Comparison of ENCODE assay signal across 8 cellular contexts in genomic region chr18:77765468-77765867, GRCh38.
DNase-seq lines count a peak whose midpoint lies in the region; ATAC-seq, FAIRE-seq and TF ChIP-seq lines count a peak whose summit lies in the region.

No MANE protein-coding gene starts in this region.

- H3K4me1 ChIP-seq in pancreas (no peaks in the 10 kb centered on the region), tibial artery (no peaks in the 10 kb centered on the region)

- intact Hi-C loops in pancreas (cut with DNase I): no loop called here
- intact Hi-C loops in tibial artery (cut with DNase I; ENCODE audit: low total_unique reads): no loop called here

- H3K4me1 Mint-ChIP-seq in activated T-cell treated with anti-CD3 and anti-CD28 coated beads, Interleukin-2, amount 50 U/mL, for 72 hours (ENCODE audit: low read depth): no peaks in the 10 kb centered on the region
- peaks cover 1% of the 10 kb centered on the region for H3K4me1 Mint-ChIP-seq in activated T-cell treated with anti-CD3 and anti-CD28 coated beads, Interleukin-2, amount 50 U/mL, for 24 hours (ENCODE audit: low read depth)

- DNase-seq in activated T-cell treated with anti-CD3 and anti-CD28 coated beads, Interleukin-2, amount 50 U/mL, for 72 hours: peak; percentile 6 to 10
- DNase-seq in activated T-cell treated with anti-CD3 and anti-CD28 coated beads, Interleukin-2, amount 50 U/mL, for 24 hours: no peak
- DNase-seq in NCI-H1930 (lab: John Stamatoyannopoulos, UW) (peak; percentile 47 to 73), astrocyte of the spinal cord (ENCODE audit: low read depth, low spot score) (peak; percentile 2), pancreas (peak in 1 of 6 donors; percentile 18), tibial artery (no peak)
- no peak for DNase-seq in activated CD8-positive, alpha-beta memory T cell treated with anti-CD3 and anti-CD28 coated beads, Interleukin-2, amount 50 U/mL, for 4 hours

- 7 to 8% methylated on average over 9 of the region's 9 CpGs for WGBS in pancreas, 2 donors

- H3K9me3 Mint-ChIP-seq in activated T-cell treated with anti-CD3 and anti-CD28 coated beads, Interleukin-2, amount 50 U/mL, for 72 hours: peaks cover 0 to 2% of the 10 kb centered on the region in 2 donors
- H3K9me3 Mint-ChIP-seq in activated T-cell treated with anti-CD3 and anti-CD28 coated beads, Interleukin-2, amount 50 U/mL, for 24 hours: no peaks in the 10 kb centered on the region

- H3K9me3 ChIP-seq in pancreas: no peaks in the 10 kb centered on the region
- no peaks in the 10 kb centered on the region for H3K9me3 ChIP-seq in tibial artery

- H3K4me3 ChIP-seq in astrocyte of the spinal cord (ENCODE audit: low read depth, low read length): no peak overlapping the region
- H3K4me3 ChIP-seq in pancreas: no peak overlapping the region
- H3K4me3 ChIP-seq in tibial artery: no peak overlapping the region

- no peak for FAIRE-seq in pancreas (lab: Jason Lieb, UNC)

- H3K27ac Mint-ChIP-seq in activated T-cell treated with anti-CD3 and anti-CD28 coated beads, Interleukin-2, amount 50 U/mL, for 72 hours: no peak overlapping the region
- no peak overlapping the region for H3K27ac Mint-ChIP-seq in activated T-cell treated with anti-CD3 and anti-CD28 coated beads, Interleukin-2, amount 50 U/mL, for 24 hours

- H3K4me3 Mint-ChIP-seq in activated T-cell treated with anti-CD3 and anti-CD28 coated beads, Interleukin-2, amount 50 U/mL, for 72 hours: no peak overlapping the region
- no peak overlapping the region for H3K4me3 Mint-ChIP-seq in activated T-cell treated with anti-CD3 and anti-CD28 coated beads, Interleukin-2, amount 50 U/mL, for 24 hours

- no peaks in the 10 kb centered on the region for H3K36me3 Mint-ChIP-seq in activated T-cell treated with anti-CD3 and anti-CD28 coated beads, Interleukin-2, amount 50 U/mL, for 72 hours (ENCODE audit: insufficient read depth in 2 of 2)
- H3K36me3 Mint-ChIP-seq in activated T-cell treated with anti-CD3 and anti-CD28 coated beads, Interleukin-2, amount 50 U/mL, for 24 hours (ENCODE audit: low read depth): no peaks in the 10 kb centered on the region

- no peak overlapping the region for H3K27ac ChIP-seq in pancreas
- no peak overlapping the region for H3K27ac ChIP-seq in tibial artery

- H3K27me3 Mint-ChIP-seq in activated T-cell treated with anti-CD3 and anti-CD28 coated beads, Interleukin-2, amount 50 U/mL, for 72 hours (ENCODE audit: low read depth): peaks cover 24% of the 10 kb centered on the region
- peaks cover 25% of the 10 kb centered on the region for H3K27me3 Mint-ChIP-seq in activated T-cell treated with anti-CD3 and anti-CD28 coated beads, Interleukin-2, amount 50 U/mL, for 24 hours

- H3K36me3 ChIP-seq in pancreas (no peaks in the 10 kb centered on the region), tibial artery (no peaks in the 10 kb centered on the region)

- in situ Hi-C loops in astrocyte of the spinal cord (cut with HindIII; ENCODE audit: low sequenced_read_pairs): no loop called here

- peak; percentile 1 for TF ChIP-seq CTCF in astrocyte of the spinal cord (IDR thresholded peaks at IDR 0.05; ENCODE audit: low read depth, low read length)
- TF ChIP-seq CTCF in pancreas (IDR thresholded peaks at IDR 0.05): no peak
- TF ChIP-seq CTCF in tibial artery (IDR thresholded peaks at IDR 0.05): peak in 1 of 2 experiments; percentile 8

- ATAC-seq in activated T-cell treated with anti-CD3 and anti-CD28 coated beads, Interleukin-2, amount 50 U/mL, for 72 hours (replicated peaks in 1 of 2): no peak
- ATAC-seq in pancreas (peak in 3 of 4 donors; percentile 37 to 64 (median 57)), HG03095 (IDR thresholded peaks at IDR 0.05; ENCODE audit: unreplicated experiment) (no peak)

- H3K27me3 ChIP-seq in pancreas (peaks cover 0 to 19% (median 7%) of the 10 kb centered on the region in 4 donors), tibial artery (no peaks in the 10 kb centered on the region)

Comparison
In these comparisons a context has a peak if more than half of its experiments do, and no peak if none do; other contexts are left out.
1. DNase-seq: peak in activated T-cell treated with anti-CD3 and anti-CD28 coated beads, Interleukin-2, amount 50 U/mL, for 72 hours (2 of 2), NCI-H1930 (2 of 2) and astrocyte of the spinal cord (single experiment); none in activated T-cell treated with anti-CD3 and anti-CD28 coated beads, Interleukin-2, amount 50 U/mL, for 24 hours (single experiment), tibial artery (0 of 2) and activated CD8-positive, alpha-beta memory T cell treated with anti-CD3 and anti-CD28 coated beads, Interleukin-2, amount 50 U/mL, for 4 hours (single experiment).
2. ATAC-seq: peak in pancreas (3 of 4); none in activated T-cell treated with anti-CD3 and anti-CD28 coated beads, Interleukin-2, amount 50 U/mL, for 72 hours (0 of 2) and HG03095 (single experiment).